18 cellular contexts compared by ENCODE assay signal in the genomic region with DNA sequence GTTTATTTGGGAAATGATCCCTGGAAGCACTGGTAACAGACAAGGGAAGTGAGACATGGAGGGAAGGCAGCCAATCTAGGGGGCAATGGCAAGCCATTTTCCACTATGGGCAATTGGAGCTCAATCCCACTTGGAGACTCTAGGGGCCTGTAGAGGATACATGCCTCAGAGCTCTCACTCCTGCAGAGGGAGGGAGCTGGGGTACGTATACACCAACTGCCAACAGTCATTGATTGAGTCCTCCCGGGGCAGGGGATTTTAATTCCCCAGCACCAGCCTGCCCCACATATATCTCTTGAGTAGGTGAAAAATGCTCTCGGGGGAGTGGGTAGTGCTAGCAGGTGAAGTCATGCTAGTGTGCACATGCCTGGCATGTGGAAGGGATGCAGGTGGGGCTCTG.
A peak's percentile ranks its signal among the peaks of the same experiment; 100 is the strongest.
DNase-seq lines count a peak whose midpoint lies in the region; TF ChIP-seq lines count a peak whose summit lies in the region.
"Had no signal": no experiment of that assay in that cellular context is flagged by ENCODE, and none has a peak within 500 bp of the region (broad histone marks: within the 10 kb centered on the region; RNA-seq: fewer than 3 reads in every experiment).

No MANE protein-coding gene starts in this region.

- H3K4me1 ChIP-seq in HEK293 (ENCODE audit: control insufficient read depth, insufficient read depth, low read length) (no peaks in the 10 kb centered on the region), osteoblast (ENCODE audit: insufficient read depth, low read length) (no peaks in the 10 kb centered on the region)
- H3K4me1 ChIP-seq: A549, Caco-2 had no signal

- H3K27ac ChIP-seq in HEK293 (ENCODE audit: extremely low read depth, low read depth, low read length): no peak overlapping the region
- peak overlapping the region; percentile 68 for H3K27ac ChIP-seq in angular gyrus (ENCODE audit: low read depth, low read length)
- no peak overlapping the region for H3K27ac ChIP-seq in osteoblast (ENCODE audit: low read depth, low read length)
- H3K27ac ChIP-seq in temporal lobe (ENCODE audit: low read depth, low read length): peak overlapping the region; percentile 97
- no peak overlapping the region for H3K27ac ChIP-seq in WERI-Rb-1
- H3K27ac ChIP-seq: 22Rv1, A549, C4-2B, HL-60 had no signal

- H3K4me3 ChIP-seq in HEK293 (ENCODE audit: low read depth, low read length): no peak overlapping the region
- H3K4me3 ChIP-seq in osteoblast (ENCODE audit: insufficient read depth, low read length): no peak overlapping the region
- no peak overlapping the region for H3K4me3 ChIP-seq in WERI-Rb-1 (ENCODE audit: low read depth, low read length)
- H3K4me3 ChIP-seq: A549, GM23338 had no signal

- no peak overlapping the region for H2AFZ ChIP-seq in osteoblast (ENCODE audit: low read length)
- H2AFZ ChIP-seq: GM23338 had no signal

- H3K27me3 ChIP-seq in osteoblast (ENCODE audit: insufficient read depth, low read length) (no peaks in the 10 kb centered on the region), WERI-Rb-1 (ENCODE audit: insufficient read depth, low read depth, severe bottlenecking) (no peaks in the 10 kb centered on the region)

- no peaks in the 10 kb centered on the region for H4K20me1 ChIP-seq in osteoblast (ENCODE audit: insufficient read depth, low read length)

- no peaks in the 10 kb centered on the region for H3K36me3 ChIP-seq in HEK293 (ENCODE audit: control insufficient read depth in 2 of 2, insufficient read depth in 1 of 2, low read length in 2 of 2)
- H3K36me3 ChIP-seq in osteoblast (ENCODE audit: insufficient read depth, low read length): no peaks in the 10 kb centered on the region
- H3K36me3 ChIP-seq in WERI-Rb-1: no peaks in the 10 kb centered on the region

- DNase-seq in osteoblast (ENCODE audit: insufficient read length, low spot score, missing footprints) (peak; percentile 18), NCI-H226 (no peak), WERI-Rb-1 (no peak)
- no peak for DNase-seq in stimulated activated CD4-positive, alpha-beta T cell treated with anti-CD3 and anti-CD28 coated beads, Interleukin-15, amount 100 ng/mL, for 24 hours
- DNase-seq: AML-193; Caco-2; CD4-positive, alpha-beta T cell; HCEC 1CT; HFFc6; IMR-90 had no signal

- H3K79me2 ChIP-seq in osteoblast (ENCODE audit: insufficient read depth, low read length): no peaks in the 10 kb centered on the region

- CTCF ChIA-PET in HEK293 (lab: Yijun Ruan, JAX): no interaction called here

- no peak overlapping the region for H3K4me2 ChIP-seq in osteoblast (ENCODE audit: insufficient read depth, low read length)
- H3K4me2 ChIP-seq: A549, GM23338 had no signal

- H3K9me3 ChIP-seq in HEK293 (ENCODE audit: control insufficient read depth, insufficient read depth, low read depth, low read length): no peaks in the 10 kb centered on the region
- H3K9me3 ChIP-seq in osteoblast (ENCODE audit: low read depth, low read length): no peaks in the 10 kb centered on the region
- no peaks in the 10 kb centered on the region for H3K9me3 ChIP-seq in WERI-Rb-1 (ENCODE audit: severe bottlenecking)
- H3K9me3 ChIP-seq: A549, Caco-2 had no signal

- TF ChIP-seq CTCF in HEK293 (tag by site-specific recombination; IDR thresholded peaks at IDR 0.05) (no peak), osteoblast (IDR thresholded peaks at IDR 0.05; ENCODE audit: extremely low read depth, low read depth, low read length) (no peak), WERI-Rb-1 (IDR thresholded peaks at IDR 0.05; ENCODE audit: low read depth, low read length) (no peak)

- POLR2A ChIA-PET in HEK293 (lab: Yijun Ruan, JAX): no interaction called here

TF ChIP-seq in HEK293, 187 proteins besides CTCF, POLR2A, EP300 and RAD21:
- TF ChIP-seq ZNF121 (tag by site-specific recombination; IDR thresholded peaks at IDR 0.05) (no peak), ZNF843 (tag by site-specific recombination; IDR thresholded peaks at IDR 0.05) (no peak), ZNF37A (tag by site-specific recombination; IDR thresholded peaks at IDR 0.05) (peak; percentile 98)
TF ChIP-seq in HEK293: peak in this region for 1.

Comparison
In these comparisons a context has a peak if more than half of its experiments do, and no peak if none do; other contexts are left out.
1. H3K27ac ChIP-seq: peak in angular gyrus (single experiment) and temporal lobe (single experiment); none in HEK293 (single experiment), osteoblast (single experiment) and WERI-Rb-1 (single experiment).